In the genomic region with DNA sequence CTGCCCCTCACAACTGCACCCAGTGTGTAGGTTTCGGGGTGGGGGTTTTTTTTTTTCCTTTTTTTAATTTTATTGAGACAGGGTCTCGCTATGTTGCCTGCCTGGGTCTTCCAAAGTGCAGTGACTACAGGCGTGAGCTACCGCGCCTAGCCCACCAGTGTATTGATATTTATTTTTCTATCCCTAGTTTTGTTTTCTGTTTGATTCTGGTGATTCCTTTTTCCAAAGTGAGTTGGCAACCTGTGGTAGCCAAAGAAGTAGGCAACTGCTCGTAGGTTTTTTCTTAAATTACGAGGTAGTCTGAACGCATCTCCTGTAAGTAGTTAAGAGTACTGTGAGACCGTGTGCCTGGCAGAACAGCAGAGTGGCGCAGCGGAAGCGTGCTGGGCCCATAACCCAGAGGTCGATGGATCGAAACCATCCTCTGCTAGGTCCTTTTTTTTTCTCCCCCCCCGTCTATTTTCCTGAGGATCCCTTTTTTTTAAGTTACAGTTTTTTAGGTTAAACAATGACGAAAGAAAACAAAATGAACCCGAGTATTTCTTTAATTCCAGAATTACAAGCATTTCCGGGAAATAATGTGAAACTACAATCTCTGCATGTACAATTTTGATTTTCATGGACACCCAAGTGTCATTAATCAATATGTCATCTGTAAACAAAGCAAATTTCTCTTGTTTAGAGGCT, we compare ENCODE assay signal across 1 cellular context.
A peak's percentile ranks its signal among the peaks of the same experiment; 100 is the strongest.
TF ChIP-seq lines count a peak whose summit lies in the region.

No MANE protein-coding gene starts in this region.

TF ChIP-seq in HepG2, 621 proteins besides CTCF, POLR2A, EP300 and RAD21 (continued from another document and continues in another):
- TF ChIP-seq TFE3 (CRISPR knock-in tag; IDR thresholded peaks at IDR 0.05) (no peak), ZFY (CRISPR knock-in tag; IDR thresholded peaks at IDR 0.05) (peak; percentile 8; the same call in 1 of the 2 replicates), KLF15 (CRISPR knock-in tag; IDR thresholded peaks at IDR 0.05; ENCODE audit: borderline replicate concordance) (no peak), ARNT2 (CRISPR knock-in tag; IDR thresholded peaks at IDR 0.05; ENCODE audit: low read depth) (peak; percentile 38; the same call in 1 of the 2 replicates), KLF16 (CRISPR knock-in tag; IDR thresholded peaks at IDR 0.05) (peak in 1 of 2 experiments; percentile 70; a peak in 1 of 4 replicates), FLYWCH1 (CRISPR knock-in tag; IDR thresholded peaks at IDR 0.05) (no peak), KDM5B (CRISPR knock-in tag; IDR thresholded peaks at IDR 0.05; ENCODE audit: borderline replicate concordance) (no peak), ZNF614 (CRISPR knock-in tag; IDR thresholded peaks at IDR 0.05; ENCODE audit: borderline replicate concordance) (peak; percentile 57; the same call in 1 of the 2 replicates), SCMH1 (CRISPR knock-in tag; IDR thresholded peaks at IDR 0.05; ENCODE audit: borderline replicate concordance) (no peak), MTA1 (CRISPR knock-in tag; IDR thresholded peaks at IDR 0.05; ENCODE audit: borderline replicate concordance) (no peak), TAF15 (IDR thresholded peaks at IDR 0.05; ENCODE audit: low read depth, low read length, poor library complexity, severe bottlenecking) (no peak), WIZ (CRISPR knock-in tag; IDR thresholded peaks at IDR 0.05) (no peak), ZNF232 (CRISPR knock-in tag; IDR thresholded peaks at IDR 0.05; ENCODE audit: borderline replicate concordance) (no peak), ZNF780A (CRISPR knock-in tag; IDR thresholded peaks at IDR 0.05) (no peak), PRDM15 (CRISPR knock-in tag; IDR thresholded peaks at IDR 0.05) (no peak), BATF2 (CRISPR knock-in tag; IDR thresholded peaks at IDR 0.05) (no peak), ZNF383 (CRISPR knock-in tag; IDR thresholded peaks at IDR 0.05; ENCODE audit: borderline replicate concordance) (no peak), MAF1 (CRISPR knock-in tag; IDR thresholded peaks at IDR 0.05; ENCODE audit: borderline replicate concordance) (peak; percentile 98), ZNF281 (CRISPR knock-in tag; IDR thresholded peaks at IDR 0.05; ENCODE audit: borderline replicate concordance) (no peak), GRHL1 (CRISPR knock-in tag; conservative IDR thresholded peaks at IDR 0.05) (no peak), HOXA9 (CRISPR knock-in tag; IDR thresholded peaks at IDR 0.05; ENCODE audit: borderline replicate concordance) (no peak), ZMYM3 (CRISPR knock-in tag; IDR thresholded peaks at IDR 0.05) (peak; percentile 23; the same call in 1 of the 2 replicates), SOX6 (IDR thresholded peaks at IDR 0.05) (no peak), SOX6 (CRISPR knock-in tag; IDR thresholded peaks at IDR 0.05) (peak; percentile 30; the same call in 1 of the 2 replicates), ZBTB43 (CRISPR knock-in tag; conservative IDR thresholded peaks at IDR 0.05) (no peak), FOXK1 (CRISPR knock-in tag; IDR thresholded peaks at IDR 0.05; ENCODE audit: borderline replicate concordance, low read depth) (no peak), SOX13 (IDR thresholded peaks at IDR 0.05) (no peak), SOX13 (CRISPR knock-in tag; conservative IDR thresholded peaks at IDR 0.05 in 1 of 2, IDR thresholded peaks at IDR 0.05 in 1 of 2) (no peak; a peak in 1 of 4 replicates), CBX2 (IDR thresholded peaks at IDR 0.05; ENCODE audit: low read depth, low read length) (no peak), CBX2 (CRISPR knock-in tag; IDR thresholded peaks at IDR 0.05; ENCODE audit: low read depth) (no peak), RCOR2 (CRISPR knock-in tag; IDR thresholded peaks at IDR 0.05) (0 out of 2 replicates have a peak, but pooled peaks have one; percentile 43), ONECUT2 (CRISPR knock-in tag; IDR thresholded peaks at IDR 0.05) (peak; percentile 46; the same call in 1 of the 2 replicates), E2F2 (CRISPR knock-in tag; IDR thresholded peaks at IDR 0.05; ENCODE audit: borderline replicate concordance) (no peak), KMT2B (CRISPR knock-in tag; IDR thresholded peaks at IDR 0.05) (no peak), ZNF550 (CRISPR knock-in tag; IDR thresholded peaks at IDR 0.05; ENCODE audit: borderline replicate concordance) (no peak), ARNTL (CRISPR knock-in tag; IDR thresholded peaks at IDR 0.05) (no peak), ZNF724P (CRISPR knock-in tag; IDR thresholded peaks at IDR 0.05; ENCODE audit: borderline replicate concordance) (no peak), ZNF225 (CRISPR knock-in tag; IDR thresholded peaks at IDR 0.05) (no peak)
- TF ChIP-seq, protein P1, sequence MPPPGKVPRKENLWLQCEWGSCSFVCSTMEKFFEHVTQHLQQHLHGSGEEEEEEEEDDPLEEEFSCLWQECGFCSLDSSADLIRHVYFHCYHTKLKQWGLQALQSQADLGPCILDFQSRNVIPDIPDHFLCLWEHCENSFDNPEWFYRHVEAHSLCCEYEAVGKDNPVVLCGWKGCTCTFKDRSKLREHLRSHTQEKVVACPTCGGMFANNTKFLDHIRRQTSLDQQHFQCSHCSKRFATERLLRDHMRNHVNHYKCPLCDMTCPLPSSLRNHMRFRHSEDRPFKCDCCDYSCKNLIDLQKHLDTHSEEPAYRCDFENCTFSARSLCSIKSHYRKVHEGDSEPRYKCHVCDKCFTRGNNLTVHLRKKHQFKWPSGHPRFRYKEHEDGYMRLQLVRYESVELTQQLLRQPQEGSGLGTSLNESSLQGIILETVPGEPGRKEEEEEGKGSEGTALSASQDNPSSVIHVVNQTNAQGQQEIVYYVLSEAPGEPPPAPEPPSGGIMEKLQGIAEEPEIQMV (CRISPR knock-in tag; IDR thresholded peaks at IDR 0.05; ENCODE audit: low read depth), result no peak
- TF ChIP-seq, protein P2, sequence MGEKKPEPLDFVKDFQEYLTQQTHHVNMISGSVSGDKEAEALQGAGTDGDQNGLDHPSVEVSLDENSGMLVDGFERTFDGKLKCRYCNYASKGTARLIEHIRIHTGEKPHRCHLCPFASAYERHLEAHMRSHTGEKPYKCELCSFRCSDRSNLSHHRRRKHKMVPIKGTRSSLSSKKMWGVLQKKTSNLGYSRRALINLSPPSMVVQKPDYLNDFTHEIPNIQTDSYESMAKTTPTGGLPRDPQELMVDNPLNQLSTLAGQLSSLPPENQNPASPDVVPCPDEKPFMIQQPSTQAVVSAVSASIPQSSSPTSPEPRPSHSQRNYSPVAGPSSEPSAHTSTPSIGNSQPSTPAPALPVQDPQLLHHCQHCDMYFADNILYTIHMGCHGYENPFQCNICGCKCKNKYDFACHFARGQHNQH (CRISPR knock-in tag; IDR thresholded peaks at IDR 0.05), result 0 out of 2 replicates have a peak, but pooled peaks have one; percentile 54
- TF ChIP-seq, protein P3, sequence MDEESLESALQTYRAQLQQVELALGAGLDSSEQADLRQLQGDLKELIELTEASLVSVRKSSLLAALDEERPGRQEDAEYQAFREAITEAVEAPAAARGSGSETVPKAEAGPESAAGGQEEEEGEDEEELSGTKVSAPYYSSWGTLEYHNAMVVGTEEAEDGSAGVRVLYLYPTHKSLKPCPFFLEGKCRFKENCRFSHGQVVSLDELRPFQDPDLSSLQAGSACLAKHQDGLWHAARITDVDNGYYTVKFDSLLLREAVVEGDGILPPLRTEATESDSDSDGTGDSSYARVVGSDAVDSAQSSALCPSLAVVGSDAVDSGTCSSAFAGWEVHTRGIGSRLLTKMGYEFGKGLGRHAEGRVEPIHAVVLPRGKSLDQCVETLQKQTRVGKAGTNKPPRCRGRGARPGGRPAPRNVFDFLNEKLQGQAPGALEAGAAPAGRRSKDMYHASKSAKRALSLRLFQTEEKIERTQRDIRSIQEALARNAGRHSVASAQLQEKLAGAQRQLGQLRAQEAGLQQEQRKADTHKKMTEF (CRISPR knock-in tag; IDR thresholded peaks at IDR 0.05), result peak; percentile 27; the same call in 1 of the 2 replicates
